Comparison of ENCODE assay signal across 12 cellular contexts in genomic region chr14:99573436-99574098, GRCh38. TPM values are rescaled to one million over a fixed set of nuclear protein-coding genes. Genes with fewer than 3 reads are reported as not detected.
DNase-seq lines count a peak whose midpoint lies in the region; TF ChIP-seq lines count a peak whose summit lies in the region.
"Had no signal": no experiment of that assay in that cellular context is flagged by ENCODE, and none has a peak within 500 bp of the region (broad histone marks: within the 10 kb centered on the region; RNA-seq: fewer than 3 reads in every experiment).

No MANE protein-coding gene starts in this region.

- H3K36me3 ChIP-seq in mesenchymal stem cell (ENCODE audit: control insufficient read depth in 1 of 2, insufficient read depth in 2 of 2, low read depth in 1 of 2, low read length in 2 of 2) = no peaks in the 10 kb centered on the region
- no peaks in the 10 kb centered on the region for H3K36me3 ChIP-seq in suprapubic skin

- peak overlapping the region in 1 of 2 experiments; percentile 18 for H3K18ac ChIP-seq in mesenchymal stem cell (ENCODE audit: low read depth in 1 of 2, low read length in 2 of 2)

- H3K4me2 ChIP-seq in mesenchymal stem cell (ENCODE audit: low read length, poor library complexity, severe bottlenecking) = no peak overlapping the region

- H2AFZ ChIP-seq in mesenchymal stem cell (ENCODE audit: low read depth, low read length) = no peak overlapping the region

- H3K79me1 ChIP-seq in mesenchymal stem cell (replicated peaks; ENCODE audit: low read length, poor library complexity, severe bottlenecking) = peaks cover 6% of the 10 kb centered on the region

- H3K4me3 Mint-ChIP-seq in brain = peak overlapping the region in 3 of 5 experiments; percentile 27 to 65 (median 31)
- H3K4me3 Mint-ChIP-seq: activated B cell treated with CpG ODN at 0.5 μM for 24 hours had no signal

- H3K4me1 ChIP-seq in mesenchymal stem cell (ENCODE audit: control insufficient read depth, insufficient read depth, low read depth, low read length) (peaks cover 77% of the 10 kb centered on the region), suprapubic skin (peaks cover 63% of the 10 kb centered on the region)

- H2BK5ac ChIP-seq in mesenchymal stem cell (ENCODE audit: low read depth, low read length, poor library complexity, severe bottlenecking) = no peak overlapping the region

- H2AK5ac ChIP-seq in mesenchymal stem cell (ENCODE audit: low read length, severe bottlenecking) = peak overlapping the region; percentile 46

- H3K9me3 Mint-ChIP-seq in brain = no peaks in the 10 kb centered on the region
- H3K9me3 Mint-ChIP-seq: activated B cell treated with CpG ODN at 0.5 μM for 24 hours had no signal

- H3K27me3 Mint-ChIP-seq in brain = no peaks in the 10 kb centered on the region
- H3K27me3 Mint-ChIP-seq: activated B cell treated with CpG ODN at 0.5 μM for 24 hours had no signal

- no peak overlapping the region for H4K91ac ChIP-seq in mesenchymal stem cell (ENCODE audit: low read length)

- H3K14ac ChIP-seq in mesenchymal stem cell (ENCODE audit: low read length in 2 of 2) = peak overlapping the region in 1 of 2 experiments; percentile 2

- peak overlapping the region; percentile 52 to 97 (median 90) for H3K27ac Mint-ChIP-seq in brain
- H3K27ac Mint-ChIP-seq: activated B cell treated with CpG ODN at 0.5 μM for 24 hours had no signal

- H3K27me3 ChIP-seq in mesenchymal stem cell (ENCODE audit: control insufficient read depth in 1 of 2, insufficient read depth in 1 of 2, low read length in 2 of 2) (peaks cover 21 to 48% of the 10 kb centered on the region in 2 experiments), suprapubic skin (no peaks in the 10 kb centered on the region)
- H3K27me3 ChIP-seq: testis had no signal

- TF ChIP-seq POLR2A in suprapubic skin (IDR thresholded peaks at IDR 0.05) = no peak

- WGBS in mesenchymal stem cell = 82% methylated on average over 15 of the region's 15 CpGs
- 92% methylated on average over 8 of the region's 15 CpGs for WGBS in suprapubic skin

- TF ChIP-seq EP300 in suprapubic skin (IDR thresholded peaks at IDR 0.05) = no peak

- H3K4ac ChIP-seq in mesenchymal stem cell (ENCODE audit: low read depth in 1 of 2, low read length in 2 of 2) = no peak overlapping the region

- no peak overlapping the region for H2BK15ac ChIP-seq in mesenchymal stem cell (ENCODE audit: low read depth, poor library complexity, severe bottlenecking)

- H4K8ac ChIP-seq in mesenchymal stem cell (ENCODE audit: low read length) = no peak overlapping the region

- no peak for TF ChIP-seq CTCF in brain (conservative IDR thresholded peaks at IDR 0.05)
- no peak for TF ChIP-seq CTCF in suprapubic skin (IDR thresholded peaks at IDR 0.05)

- H3K4me3 ChIP-seq in mesenchymal stem cell (ENCODE audit: insufficient read depth in 1 of 2, low read depth in 1 of 2, low read length in 2 of 2) (no peak overlapping the region), suprapubic skin (no peak overlapping the region)
- H3K4me3 ChIP-seq: testis had no signal

- H3K23ac ChIP-seq in mesenchymal stem cell (ENCODE audit: low read length in 2 of 2) = no peak overlapping the region

- peak; percentile 49 for DNase-seq in NAMALWA (ENCODE audit: low spot score)
- DNase-seq in mesenchymal stem cell = no peak
- DNase-seq in suprapubic skin (ENCODE audit: low spot score in 2 of 2) = no peak
- no peak for DNase-seq in KG1 (lab: John Stamatoyannopoulos, UW)
- DNase-seq in GF-D8 (lab: John Stamatoyannopoulos, UW) = no peak
- DNase-seq in stimulated activated CD4-positive, alpha-beta T cell treated with anti-CD3 and anti-CD28 coated beads, Interleukin-1b, Interleukin-23, amount 100 ng/mL, for 48 hours = no peak
- no peak for DNase-seq in NK-92 treated with Interleukin-12 subunit alpha and Interleukin-12 subunit beta, amount 100 ng/mL, for 24 hours (lab: John Stamatoyannopoulos, UW)
- DNase-seq: activated B cell treated with CpG ODN at 0.5 μM for 24 hours, DMS153, NCI-H1105 had no signal

- H2BK12ac ChIP-seq in mesenchymal stem cell (ENCODE audit: low read length in 2 of 2) = no peak overlapping the region

- no peaks in the 10 kb centered on the region for H3K9me3 ChIP-seq in mesenchymal stem cell (ENCODE audit: control insufficient read depth, low read length)
- H3K9me3 ChIP-seq in suprapubic skin = no peaks in the 10 kb centered on the region
- H3K9me3 ChIP-seq: testis had no signal

- no peak overlapping the region for H3K9ac ChIP-seq in mesenchymal stem cell (ENCODE audit: low read length)

- no peak overlapping the region for H2BK120ac ChIP-seq in mesenchymal stem cell (ENCODE audit: low read depth, low read length)

- peaks cover 96% of the 10 kb centered on the region for H3K4me1 Mint-ChIP-seq in brain

- H3K36me3 Mint-ChIP-seq in brain = no peaks in the 10 kb centered on the region

- H3K27ac ChIP-seq in mesenchymal stem cell (ENCODE audit: low read length, poor library complexity, severe bottlenecking) (no peak overlapping the region), suprapubic skin (peak overlapping the region; percentile 63)

RNA-seq across cellular contexts. Expression of gene CCDC85C, which starts 30.4 kb away (rescaled TPM):
- 41.4 TPM for polyA plus RNA-seq in brain (ENCODE audit: insufficient read depth, low read depth, low replicate concordance)
- 1.1 TPM for polyA plus RNA-seq in mesenchymal stem cell (2013, experiment 1 of 2)
- 1.2 TPM for polyA plus RNA-seq in mesenchymal stem cell (2013, experiment 2 of 2)
- total RNA-seq in suprapubic skin = 10 to 100 TPM; 18.8 to 53.2 (median 48.0) TPM
